Comparison of ENCODE assay signal across 21 cellular contexts in the genomic region with DNA sequence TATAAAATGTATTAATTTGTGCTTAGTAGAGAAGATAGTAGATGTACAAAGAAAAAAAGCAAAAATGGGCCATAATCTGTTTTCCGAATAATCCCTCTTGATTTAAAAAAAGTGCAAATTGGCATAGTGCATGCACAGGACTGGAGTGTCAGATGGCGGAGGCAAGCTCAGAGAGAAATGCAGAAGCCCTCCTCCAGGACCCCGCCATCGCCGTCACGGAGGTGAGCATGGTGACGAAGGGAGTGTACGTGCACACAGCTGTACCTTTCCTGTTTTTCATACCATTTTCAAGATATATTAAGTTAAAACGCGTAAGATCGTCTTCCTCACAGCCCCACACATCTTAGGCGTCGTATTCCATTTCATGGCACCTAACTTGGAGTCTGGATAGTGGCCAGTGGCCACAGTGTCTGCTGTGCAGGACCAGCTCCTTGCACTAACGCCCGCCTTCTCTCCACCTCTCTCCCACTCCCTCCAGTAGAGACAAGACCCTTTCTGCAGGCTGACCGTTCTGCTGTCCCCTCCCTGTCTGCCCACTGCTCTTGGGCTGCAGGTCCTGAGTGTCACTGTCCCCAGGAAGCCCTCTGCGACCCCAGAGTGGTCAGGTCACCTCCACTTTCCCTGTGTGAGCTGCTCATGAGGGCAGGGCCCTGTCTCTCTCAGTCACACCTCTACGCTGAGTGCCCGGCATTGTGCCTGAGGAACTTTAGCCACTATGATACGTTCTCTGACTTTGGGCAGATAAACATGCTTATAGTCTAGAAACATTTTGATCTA. TPM values are rescaled to one million over a fixed set of nuclear protein-coding genes. Genes with fewer than 3 reads are reported as not detected.
DNase-seq lines count a peak whose midpoint lies in the region; ATAC-seq, FAIRE-seq and TF ChIP-seq lines count a peak whose summit lies in the region.
"Had no signal": no experiment of that assay in that cellular context is flagged by ENCODE, and none has a peak within 500 bp of the region (broad histone marks: within the 10 kb centered on the region; RNA-seq: fewer than 3 reads in every experiment).

No MANE protein-coding gene starts in this region.

- peaks cover 8% of the 10 kb centered on the region for H3K79me2 ChIP-seq in HepG2 (ENCODE audit: insufficient read depth, low read length)

- DNase-seq in D341Med (ENCODE audit: low spot score) (peak; percentile 31), HepG2 (ENCODE audit: low spot score) (no peak), posterior vena cava (ENCODE audit: low spot score) (peak; percentile 76), NCI-H2196 (lab: John Stamatoyannopoulos, UW; ENCODE audit: unreplicated experiment) (no peak)
- DNase-seq: Caco-2; CD4-positive, CD25-positive, alpha-beta regulatory T cell; CD8-positive, alpha-beta T cell; DMS 273 treated with DMSO at 0.1 percent for 48 hours; DMS79; EL; GDM1; GOT3; HFFc6 had no signal

- no peak overlapping the region for H2AFZ ChIP-seq in HepG2 (ENCODE audit: low read length)

- H3K4me3 ChIP-seq in BLaER1 treated with 17β-estradiol and CSF1 and Interleukin-3, amounts not matched to agents 10 nM and 100 nM: no peak overlapping the region
- no peak overlapping the region for H3K4me3 ChIP-seq in HepG2 (replicated peaks in 1 of 3; ENCODE audit: insufficient read depth in 1 of 3, low read depth in 2 of 3, low read length in 3 of 3)
- H3K4me3 ChIP-seq: GM12878, HAP-1 had no signal

- intact Hi-C loops in HepG2 (cut with micrococcal nuclease; ENCODE audit: unreplicated experiment): no loop called here
- intact Hi-C loops in posterior vena cava (cut with DNase I): no loop called here

- in situ Hi-C loops in HepG2 (cut with HindIII; ENCODE audit: extremely low pct_ligation_motif_present, low pct_unique_long_range_greater_than_20kb): no loop called here

- FAIRE-seq in HepG2 (lab: Jason Lieb, UNC): no peak
- FAIRE-seq: D721Med, GM12878, GM19239, H54 had no signal

- H4K20me1 ChIP-seq in BLaER1 treated with 17β-estradiol and CSF1 and Interleukin-3, amounts not matched to agents 10 nM and 100 nM: peaks cover 0 to 19% (median 0%) of the 10 kb centered on the region in 11 experiments; a peak in 5 of 22 replicates
- peaks cover 10% of the 10 kb centered on the region; the same call in 1 of the 2 replicates for H4K20me1 ChIP-seq in HepG2 (ENCODE audit: insufficient read depth, low read length)

- CTCF ChIA-PET in HepG2 (lab: Yijun Ruan, JAX; ENCODE audit: low intra/inter-chr PET ratio, low total read pairs): no interaction called here

- TF ChIP-seq EP300 in HepG2 (IDR thresholded peaks at IDR 0.05; ENCODE audit: low read depth in 2 of 2, low read length in 2 of 2) (no peak), HepG2 (CRISPR knock-in tag; IDR thresholded peaks at IDR 0.05; ENCODE audit: borderline replicate concordance) (no peak)

- 69% methylated on average over 20 of the region's 20 CpGs for WGBS in HepG2 (ENCODE audit: low lambda C conversion rate)

- peaks cover 0 to 31% (median 12%) of the 10 kb centered on the region in 11 experiments; a peak in 11 of 22 replicates for H3K36me3 ChIP-seq in BLaER1 treated with 17β-estradiol and CSF1 and Interleukin-3, amounts not matched to agents 10 nM and 100 nM
- peaks cover 0 to 1% of the 10 kb centered on the region in 2 experiments; a peak in 2 of 5 replicates for H3K36me3 ChIP-seq in HepG2 (replicated peaks in 1 of 2; ENCODE audit: control insufficient read depth in 1 of 2, insufficient read depth in 2 of 2, low read length in 2 of 2)
- H3K36me3 ChIP-seq: HAP-1 had no signal

- ATAC-seq in HepG2 (no peak), GM21717 (IDR thresholded peaks at IDR 0.05; ENCODE audit: unreplicated experiment) (no peak)
- ATAC-seq: CD8-positive, alpha-beta T cell; GM12878 had no signal

- peak overlapping the region in 6 of 11 experiments; percentile 1 to 66 (median 6); a peak in 5 of 22 replicates for H3K4me2 ChIP-seq in BLaER1 treated with 17β-estradiol and CSF1 and Interleukin-3, amounts not matched to agents 10 nM and 100 nM
- H3K4me2 ChIP-seq in HepG2 (ENCODE audit: low read depth, low read length): no peak overlapping the region

- no peak for TF ChIP-seq POLR2A in HepG2 (IDR thresholded peaks at IDR 0.05; ENCODE audit: insufficient read depth in 1 of 2, low read depth in 2 of 2, low read length in 2 of 2)

- POLR2A ChIA-PET in HepG2 (lab: Yijun Ruan, JAX): no interaction called here

- no peak for TF ChIP-seq CTCF in HepG2 (CRISPR knock-in tag; IDR thresholded peaks at IDR 0.05)

- no peaks in the 10 kb centered on the region for H3K27me3 ChIP-seq in BLaER1 treated with 17β-estradiol and CSF1 and Interleukin-3, amounts not matched to agents 10 nM and 100 nM
- no peaks in the 10 kb centered on the region; a peak in 1 of 5 replicates for H3K27me3 ChIP-seq in HepG2 (ENCODE audit: control insufficient read depth in 1 of 2, insufficient read depth in 2 of 2, low read length in 2 of 2)

- no TSS peak for BruUV-seq in HepG2 (replicated peaks; lab: Mats Ljungman, UMichigan)

- H3K4me1 ChIP-seq in BLaER1 treated with 17β-estradiol and CSF1 and Interleukin-3, amounts not matched to agents 10 nM and 100 nM: peaks cover 67 to 90% (median 78%) of the 10 kb centered on the region in 10 experiments
- peaks cover 16% of the 10 kb centered on the region for H3K4me1 ChIP-seq in HepG2 (ENCODE audit: insufficient read depth, low read length)
- H3K4me1 ChIP-seq: Caco-2 had no signal

- H3K9ac ChIP-seq in BLaER1 treated with 17β-estradiol and CSF1 and Interleukin-3, amounts not matched to agents 10 nM and 100 nM: no peak overlapping the region
- no peak overlapping the region for H3K9ac ChIP-seq in HepG2 (ENCODE audit: insufficient read depth, low read depth, low read length)

- no peak for TF ChIP-seq RAD21 in HepG2 (CRISPR knock-in tag; IDR thresholded peaks at IDR 0.05)

- H3K27ac ChIP-seq in BLaER1 treated with 17β-estradiol and CSF1 and Interleukin-3, amounts not matched to agents 10 nM and 100 nM: no peak overlapping the region
- no peak overlapping the region for H3K27ac ChIP-seq in HepG2 (ENCODE audit: extremely low read length, insufficient read depth, low read length)
- H3K27ac ChIP-seq: C4-2B had no signal

- H3K9me3 ChIP-seq in BLaER1 treated with 17β-estradiol and CSF1 and Interleukin-3, amounts not matched to agents 10 nM and 100 nM (replicated peaks in 1 of 11): peaks cover 0 to 25% (median 16%) of the 10 kb centered on the region in 11 experiments; a peak in 13 of 22 replicates
- H3K9me3 ChIP-seq in HepG2 (ENCODE audit: low read length): no peaks in the 10 kb centered on the region
- H3K9me3 ChIP-seq: Caco-2 had no signal

TF ChIP-seq in HepG2, 621 proteins besides CTCF, POLR2A, EP300 and RAD21:
- peak; percentile 90 for TF ChIP-seq ZSCAN22 (CRISPR knock-in tag; IDR thresholded peaks at IDR 0.05)
- no peak for TF ChIP-seq SYNCRIP (IDR thresholded peaks at IDR 0.05; ENCODE audit: insufficient read depth, low read depth, low read length)
TF ChIP-seq in HepG2: peak in this region for 1.

RNA-seq across cellular contexts. Expression of a gene that starts 9.8 kb away (rescaled TPM):
- total RNA-seq in HepG2 (2016; rRNA removed; fragmentation: Illumina TruSeq; extraction: Trizol) (29.1 and 32.8 TPM in 2 replicates), posterior vena cava (10 to 100 TPM; 45.7 to 51.8 TPM)
- total RNA-seq in HepG2 (2016; cell fraction: cytosol; rRNA removed; fragmentation: Illumina TruSeq; extraction: Trizol; ENCODE audit: low read depth): 22.6 TPM in 2 replicates
- total RNA-seq in HepG2 (2016; cell fraction: insoluble cytoplasmic fraction; rRNA removed; fragmentation: Illumina TruSeq; extraction: Trizol): 25.5 and 31.6 TPM in 2 replicates
- total RNA-seq in HepG2 (2016; cell fraction: membrane; rRNA removed; fragmentation: Illumina TruSeq; extraction: Trizol): 56.6 and 61.9 TPM in 2 replicates
- 32.2 and 39.4 TPM in 2 replicates for total RNA-seq in HepG2 (2016; cell fraction: nucleus; rRNA removed; fragmentation: Illumina TruSeq; extraction: Trizol)
- polyA plus RNA-seq in HepG2 (2011; rRNA removed): 20.2 and 22.5 TPM in 2 replicates
- 21.7 and 22.6 TPM in 2 replicates for polyA plus RNA-seq in HepG2 (2011; cell fraction: cytosol; rRNA removed)
- 114 and 123 TPM in 2 replicates for polyA plus RNA-seq in HepG2 (2011; cell fraction: nucleus; rRNA removed)
- 26.8 and 53.2 TPM in 2 replicates for polyA plus RNA-seq in HepG2 (2012)
- 30.2 and 39.2 TPM in 2 replicates for polyA plus RNA-seq in HepG2 (2016; cell fraction: cytosol; fragmentation: Illumina TruSeq; extraction: Trizol; ENCODE audit: low read depth)
- 30.2 and 36.3 TPM in 2 replicates for polyA plus RNA-seq in HepG2 (2016; cell fraction: insoluble cytoplasmic fraction; fragmentation: Illumina TruSeq; extraction: Trizol; ENCODE audit: low read depth)
- 58.4 and 62.7 TPM in 2 replicates for polyA plus RNA-seq in HepG2 (2016; cell fraction: membrane; fragmentation: Illumina TruSeq; extraction: Trizol; ENCODE audit: low read depth)
- 46.9 and 51.1 TPM in 2 replicates for polyA plus RNA-seq in HepG2 (2016; cell fraction: nucleus; fragmentation: Illumina TruSeq; extraction: Trizol; ENCODE audit: insufficient read depth, low read depth)
- 5.3 and 29.0 TPM in 2 replicates for polyA minus RNA-seq in HepG2 (2011; rRNA and poly(A)+ RNA removed; ENCODE audit: low replicate concordance)
- 5.7 and 8.6 TPM in 2 replicates for polyA minus RNA-seq in HepG2 (2011; cell fraction: cytosol; rRNA and poly(A)+ RNA removed)
- 42.6 and 44.8 TPM in 2 replicates for polyA minus RNA-seq in HepG2 (2011; cell fraction: nucleus; rRNA and poly(A)+ RNA removed)

Comparison
In these comparisons a context has a peak if more than half of its experiments do, and no peak if none do; other contexts are left out.
1. DNase-seq: peak in D341Med (single experiment) and posterior vena cava (single experiment); none in HepG2 (single experiment) and NCI-H2196 (single experiment).